22 cellular contexts compared by ENCODE assay signal in genomic region chr13:99155821-99156220, GRCh38.
"Had no signal": no experiment of that assay in that cellular context is flagged by ENCODE, and none has a peak within 500 bp of the region (broad histone marks: within the 10 kb centered on the region; RNA-seq: fewer than 3 reads in every experiment).

No MANE protein-coding gene starts in this region.

- FAIRE-seq: endothelial cell of umbilical vein, frontal cortex had no signal

- H3K9me3 ChIP-seq: heart right ventricle, mucosa of descending colon, neutrophil, right atrium auricular region, sigmoid colon, stomach, thoracic aorta, transverse colon had no signal

- H3K36me3 ChIP-seq: heart right ventricle, neutrophil, right atrium auricular region, sigmoid colon, stomach, thoracic aorta, transverse colon had no signal

- H3K4me3 Mint-ChIP-seq: endodermal cell; naive thymus-derived CD8-positive, alpha-beta T cell had no signal

- DNase-seq: effector CD4-positive, alpha-beta T cell; endodermal cell; heart right ventricle; islet precursor cell; mucosa of descending colon; naive thymus-derived CD8-positive, alpha-beta T cell; posterior cingulate gyrus; sigmoid colon; stimulated activated CD4-positive, alpha-beta T cell treated with anti-CD3 and anti-CD28 coated beads, Interleukin-2, amount 100 ng/mL, for 24 hours; stimulated activated CD4-positive, alpha-beta T cell treated with anti-CD3 and anti-CD28 coated beads, Interleukin-4, amount 100 ng/mL, for 4 hours; stimulated activated naive CD4-positive, alpha-beta T cell; stomach; substantia nigra; transverse colon had no signal

- H3K9me3 Mint-ChIP-seq: endodermal cell; naive thymus-derived CD8-positive, alpha-beta T cell had no signal

- H3K4me1 Mint-ChIP-seq: naive thymus-derived CD8-positive, alpha-beta T cell had no signal

- H3K27ac Mint-ChIP-seq: endodermal cell; naive thymus-derived CD8-positive, alpha-beta T cell had no signal

- ATAC-seq: heart right ventricle; left lobe of liver; mucosa of descending colon; naive thymus-derived CD8-positive, alpha-beta T cell had no signal

- H3K4me3 ChIP-seq: coronary artery, heart right ventricle, mucosa of descending colon, right atrium auricular region, sigmoid colon, skin epidermis, stomach, thoracic aorta, transverse colon had no signal

- H3K27me3 ChIP-seq: right atrium auricular region had no signal

- H3K4me1 ChIP-seq: right atrium auricular region, sigmoid colon, stomach, transverse colon had no signal

- H3K27ac ChIP-seq: coronary artery, heart right ventricle, neutrophil, right atrium auricular region, sigmoid colon, skin epidermis, stomach, thoracic aorta, transverse colon had no signal

- H3K36me3 Mint-ChIP-seq: naive thymus-derived CD8-positive, alpha-beta T cell had no signal
